1 cellular context compared by ENCODE assay signal in the genomic region with DNA sequence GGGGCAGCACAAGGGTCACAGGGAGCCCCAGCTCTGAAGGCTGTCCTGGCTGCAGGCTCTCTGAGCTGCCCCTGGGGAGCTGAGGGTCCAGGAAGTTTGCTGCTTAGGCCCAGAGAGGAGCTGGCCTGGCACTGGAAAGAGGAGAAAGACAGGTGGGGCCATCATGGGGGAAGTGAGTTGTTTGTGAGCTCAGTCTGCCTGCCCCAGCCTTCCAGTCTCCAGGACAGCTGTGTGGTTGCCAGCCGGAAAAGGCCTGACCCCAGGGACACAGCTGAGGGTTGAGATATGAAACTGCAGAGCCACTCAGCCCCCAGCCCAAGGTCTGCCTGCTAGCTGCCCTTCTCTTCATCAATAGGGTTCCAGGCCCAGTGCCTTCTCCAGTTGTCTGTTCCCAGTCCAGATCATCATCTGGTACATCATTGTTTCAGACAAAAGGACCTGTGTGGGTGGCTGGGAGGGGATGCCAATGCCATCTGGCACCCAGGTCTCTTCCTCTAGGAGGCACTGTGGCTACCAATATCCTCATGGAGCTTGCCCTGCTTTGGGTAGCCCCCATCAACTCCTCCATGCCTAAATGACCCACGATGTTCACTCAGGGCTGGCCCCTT.
TF ChIP-seq lines count a peak whose summit lies in the region.

No MANE protein-coding gene starts in this region.

TF ChIP-seq in IMR-90, 13 proteins besides CTCF, POLR2A, EP300 and RAD21:
- TF ChIP-seq MAZ (IDR thresholded peaks at IDR 0.05; ENCODE audit: borderline replicate concordance, low read depth, low read length), result no peak
- no peak for TF ChIP-seq MAFK (IDR thresholded peaks at IDR 0.05; ENCODE audit: low read depth, low read length)
- no peak for TF ChIP-seq CHD1 (IDR thresholded peaks at IDR 0.05; ENCODE audit: low read depth, low read length)
- TF ChIP-seq, protein P1, sequence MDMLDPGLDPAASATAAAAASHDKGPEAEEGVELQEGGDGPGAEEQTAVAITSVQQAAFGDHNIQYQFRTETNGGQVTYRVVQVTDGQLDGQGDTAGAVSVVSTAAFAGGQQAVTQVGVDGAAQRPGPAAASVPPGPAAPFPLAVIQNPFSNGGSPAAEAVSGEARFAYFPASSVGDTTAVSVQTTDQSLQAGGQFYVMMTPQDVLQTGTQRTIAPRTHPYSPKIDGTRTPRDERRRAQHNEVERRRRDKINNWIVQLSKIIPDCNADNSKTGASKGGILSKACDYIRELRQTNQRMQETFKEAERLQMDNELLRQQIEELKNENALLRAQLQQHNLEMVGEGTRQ (IDR thresholded peaks at IDR 0.05; ENCODE audit: low read depth, low read length), result no peak
- TF ChIP-seq NFE2L2 (IDR thresholded peaks at IDR 0.05; ENCODE audit: low read depth, low read length), result no peak
